ENCODE assay signal across 10 cellular contexts in the genomic region with DNA sequence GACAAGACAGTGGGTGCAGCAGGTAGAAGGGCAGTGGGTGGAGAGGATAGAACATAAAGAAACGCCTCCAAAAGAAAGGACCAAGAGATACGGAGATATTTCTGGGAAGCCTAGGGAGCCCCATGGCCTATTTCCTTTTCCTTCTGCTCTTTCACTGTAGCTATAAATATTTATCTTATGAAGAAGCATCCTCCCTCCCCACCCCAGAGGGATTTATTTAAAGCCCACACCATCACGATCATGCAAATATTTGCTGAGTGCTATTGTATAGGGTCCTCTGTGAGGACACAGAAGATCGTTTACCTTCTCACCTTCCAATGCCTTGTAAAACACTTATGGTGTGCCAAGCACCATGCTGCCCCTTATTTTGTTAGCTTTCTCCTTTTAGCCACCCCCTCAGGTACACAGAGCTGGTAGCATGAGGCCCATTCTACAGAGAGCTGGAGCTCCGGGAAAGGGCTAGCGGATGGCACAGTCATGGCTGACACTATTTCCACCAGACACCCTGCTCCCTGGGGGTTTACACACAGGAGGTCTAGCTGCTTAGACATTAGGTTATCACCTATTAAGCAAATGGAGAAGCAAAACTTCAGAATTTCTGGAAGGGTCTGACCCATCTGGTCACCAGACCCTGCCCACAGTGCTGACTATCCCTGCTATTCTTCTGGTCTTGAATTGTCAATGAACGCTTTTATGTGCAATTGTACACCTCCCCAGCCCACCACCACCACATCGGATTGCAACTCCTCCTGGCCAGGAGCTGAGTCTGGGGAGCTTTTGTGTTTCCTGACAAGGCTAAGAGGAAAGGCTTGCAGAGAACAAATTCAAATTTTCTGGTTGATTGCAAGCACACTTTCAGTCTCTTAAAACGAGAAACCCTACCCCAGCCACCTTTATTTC.
DNase-seq lines count a peak whose midpoint lies in the region; ATAC-seq, FAIRE-seq and TF ChIP-seq lines count a peak whose summit lies in the region.
"Had no signal": no experiment of that assay in that cellular context is flagged by ENCODE, and none has a peak within 500 bp of the region (broad histone marks: within the 10 kb centered on the region; RNA-seq: fewer than 3 reads in every experiment).

No MANE protein-coding gene starts in this region.

- H3K9me3 ChIP-seq in A549 = no peaks in the 10 kb centered on the region
- H3K9me3 ChIP-seq in breast epithelium = no peaks in the 10 kb centered on the region
- H3K9me3 ChIP-seq in neural progenitor cell (ENCODE audit: low read depth) = no peaks in the 10 kb centered on the region
- H3K9me3 ChIP-seq in ovary = no peaks in the 10 kb centered on the region
- no peaks in the 10 kb centered on the region for H3K9me3 ChIP-seq in CD4-positive, alpha-beta T cell (ENCODE audit: control insufficient read depth, low read length)

- ATAC-seq in A549 = peak; percentile 0; a peak in 1 of 6 replicates
- no peak for ATAC-seq in effector memory CD8-positive, alpha-beta T cell (replicated peaks)
- no peak for ATAC-seq in CD4-positive, alpha-beta T cell (ENCODE audit: poor library complexity)

- H3F3A ChIP-seq in neural progenitor cell (ENCODE audit: low read depth) = peaks cover 10% of the 10 kb centered on the region

- H3K4me2 ChIP-seq in A549 (peak overlapping the region; percentile 64), neural progenitor cell (peak overlapping the region; percentile 56)

- 60% methylated on average over 9 of the region's 9 CpGs for WGBS in A549 (ENCODE audit: missing lambda C conversion rate)
- WGBS in ovary, 3 donors = 52 to 58% (median 54%) methylated on average over 9 of the region's 9 CpGs

- intact Hi-C loops in breast epithelium (cut with DNase I; ENCODE audit: low total_unique reads) (no loop called here), ovary (cut with DNase I) (loop anchor here in 1 of 4 donors (5.0 kb wide), 1 partner anchor 90 kb away; the partner anchor contains the start of gene KLF7)
- intact Hi-C loops in CD4-positive, alpha-beta T cell (cut with DNase I, micrococcal nuclease) = loop anchor here in 1 of 2 experiments (2.0 kb wide), 1 partner anchor 213 kb away; no protein-coding TSS in a partner anchor

- CTCF ChIA-PET in A549 (lab: Yijun Ruan, JAX) = interaction anchor here (1.0 to 1.6 kb wide), 5 partner anchors 13 to 216 kb away, joined by 3 to 10 read pairs (median 3); no protein-coding TSS in a partner anchor
- CTCF ChIA-PET in CD4-positive, alpha-beta T cell (lab: Charles Lee) = no interaction called here

- peak overlapping the region; percentile 42 for H3K4me3 Mint-ChIP-seq in neural progenitor cell
- no peak overlapping the region for H3K4me3 Mint-ChIP-seq in effector memory CD8-positive, alpha-beta T cell
- H3K4me3 Mint-ChIP-seq in CD4-positive, alpha-beta T cell = no peak overlapping the region
- H3K4me3 Mint-ChIP-seq: activated B cell treated with CpG ODN at 0.5 μM for 24 hours had no signal

- no peak for TF ChIP-seq EP300 in A549 (IDR thresholded peaks at IDR 0.05)
- TF ChIP-seq EP300 in ovary (IDR thresholded peaks at IDR 0.05) = no peak

- H3K36me3 ChIP-seq in breast epithelium = no peaks in the 10 kb centered on the region
- H3K36me3 ChIP-seq in neural progenitor cell = no peaks in the 10 kb centered on the region
- H3K36me3 ChIP-seq in ovary = no peaks in the 10 kb centered on the region

- H3K27ac ChIP-seq in A549 = peak overlapping the region; percentile 89 to 96
- H3K27ac ChIP-seq in breast epithelium = peak overlapping the region; percentile 2 to 69
- peak overlapping the region; percentile 7 for H3K27ac ChIP-seq in neural progenitor cell
- no peak overlapping the region for H3K27ac ChIP-seq in ovary
- no peak overlapping the region for H3K27ac ChIP-seq in CD4-positive, alpha-beta T cell (ENCODE audit: low read depth, low read length)
- H3K27ac ChIP-seq: parathyroid adenoma had no signal

- peak overlapping the region; percentile 10; the same call in 1 of the 3 replicates for H3K4me3 ChIP-seq in A549
- no peak overlapping the region for H3K4me3 ChIP-seq in breast epithelium
- H3K4me3 ChIP-seq in neural progenitor cell = no peak overlapping the region
- H3K4me3 ChIP-seq in ovary = no peak overlapping the region

- no peak for TF ChIP-seq CTCF in A549 (IDR thresholded peaks at IDR 0.05)
- no peak for TF ChIP-seq CTCF in breast epithelium (IDR thresholded peaks at IDR 0.05)
- no peak for TF ChIP-seq CTCF in neural progenitor cell (IDR thresholded peaks at IDR 0.05)
- TF ChIP-seq CTCF in ovary (IDR thresholded peaks at IDR 0.05) = no peak
- TF ChIP-seq CTCF in CD4-positive, alpha-beta T cell (IDR thresholded peaks at IDR 0.05) = no peak

- H2AFZ ChIP-seq in neural progenitor cell (replicated peaks) = no peak overlapping the region
- H2AFZ ChIP-seq: parathyroid adenoma had no signal

- no peak for TF ChIP-seq RAD21 in A549 (conservative IDR thresholded peaks at IDR 0.05 in 1 of 2, IDR thresholded peaks at IDR 0.05 in 1 of 2)

- H3K36me3 Mint-ChIP-seq in neural progenitor cell = no peaks in the 10 kb centered on the region
- H3K36me3 Mint-ChIP-seq in effector memory CD8-positive, alpha-beta T cell (ENCODE audit: insufficient read depth) = no peaks in the 10 kb centered on the region
- no peaks in the 10 kb centered on the region for H3K36me3 Mint-ChIP-seq in CD4-positive, alpha-beta T cell (ENCODE audit: low read depth)

- DNase-seq in A549 (ENCODE audit: low read depth in 1 of 2, low spot score in 1 of 2) (no peak), NCI-H146 treated with DMSO at 0.1 percent for 48 hours (lab: John Stamatoyannopoulos, UW; ENCODE audit: unreplicated experiment) (peak; percentile 16), breast epithelium (ENCODE audit: low spot score in 2 of 2) (no peak), neural progenitor cell (ENCODE audit: low spot score) (peak; percentile 36), ovary (no peak)
- no peak for DNase-seq in effector memory CD8-positive, alpha-beta T cell
- DNase-seq in activated effector memory CD4-positive, alpha-beta T cell treated with anti-CD3 and anti-CD28 coated beads, Interleukin-2, amount 50 U/mL, for 16 hours = no peak
- no peak for DNase-seq in CD4-positive, alpha-beta T cell
- DNase-seq: activated B cell treated with CpG ODN at 0.5 μM for 24 hours had no signal

- H3K4me1 ChIP-seq in A549 = peaks cover 85% of the 10 kb centered on the region
- H3K4me1 ChIP-seq in breast epithelium = no peaks in the 10 kb centered on the region
- peaks cover 38% of the 10 kb centered on the region for H3K4me1 ChIP-seq in neural progenitor cell
- peaks cover 9% of the 10 kb centered on the region for H3K4me1 ChIP-seq in ovary (ENCODE audit: insufficient read depth)
- H3K4me1 ChIP-seq: parathyroid adenoma had no signal

- TF ChIP-seq POLR2A in A549 (IDR thresholded peaks at IDR 0.05; ENCODE audit: low read length) = no peak
- TF ChIP-seq POLR2A in breast epithelium (IDR thresholded peaks at IDR 0.05) = no peak
- no peak for TF ChIP-seq POLR2A in ovary (IDR thresholded peaks at IDR 0.05)

- no peak overlapping the region for H3K9ac ChIP-seq in neural progenitor cell
- H3K9ac ChIP-seq: parathyroid adenoma had no signal

- H3K27ac Mint-ChIP-seq in neural progenitor cell = peak overlapping the region; percentile 19
- no peak overlapping the region for H3K27ac Mint-ChIP-seq in effector memory CD8-positive, alpha-beta T cell
- H3K27ac Mint-ChIP-seq in CD4-positive, alpha-beta T cell = no peak overlapping the region
- H3K27ac Mint-ChIP-seq: activated B cell treated with CpG ODN at 0.5 μM for 24 hours had no signal

- H4K20me1 ChIP-seq in neural progenitor cell (ENCODE audit: low read depth) = no peaks in the 10 kb centered on the region

- POLR2A ChIA-PET in A549 (lab: Yijun Ruan, JAX) = interaction anchor here (0.7 to 5.0 kb wide), 8 partner anchors 12 to 216 kb away, joined by 3 to 111 read pairs (median 8); partner anchors contain the start of gene KLF7
- POLR2A ChIA-PET in CD4-positive, alpha-beta T cell (lab: Charles Lee) = no interaction called here

- no peaks in the 10 kb centered on the region for H3K27me3 ChIP-seq in breast epithelium
- no peaks in the 10 kb centered on the region for H3K27me3 ChIP-seq in neural progenitor cell
- H3K27me3 ChIP-seq in ovary = no peaks in the 10 kb centered on the region
- no peaks in the 10 kb centered on the region for H3K27me3 ChIP-seq in CD4-positive, alpha-beta T cell (ENCODE audit: control insufficient read depth, insufficient read depth, low read length)

- H3K27me3 Mint-ChIP-seq in neural progenitor cell (ENCODE audit: insufficient read depth, low read depth) = peaks cover 2% of the 10 kb centered on the region
- peaks cover 15 to 58% of the 10 kb centered on the region in 2 donors for H3K27me3 Mint-ChIP-seq in effector memory CD8-positive, alpha-beta T cell
- no peaks in the 10 kb centered on the region for H3K27me3 Mint-ChIP-seq in CD4-positive, alpha-beta T cell

- no peak for FAIRE-seq in A549 (lab: Jason Lieb, UNC)

- H3K9me3 Mint-ChIP-seq in neural progenitor cell = no peaks in the 10 kb centered on the region
- H3K9me3 Mint-ChIP-seq in effector memory CD8-positive, alpha-beta T cell = no peaks in the 10 kb centered on the region
- no peaks in the 10 kb centered on the region for H3K9me3 Mint-ChIP-seq in CD4-positive, alpha-beta T cell
- H3K9me3 Mint-ChIP-seq: activated B cell treated with CpG ODN at 0.5 μM for 24 hours had no signal

- peaks cover 72% of the 10 kb centered on the region for H3K4me1 Mint-ChIP-seq in neural progenitor cell
- H3K4me1 Mint-ChIP-seq in effector memory CD8-positive, alpha-beta T cell (ENCODE audit: low read depth in 2 of 2) = no peaks in the 10 kb centered on the region
- H3K4me1 Mint-ChIP-seq in CD4-positive, alpha-beta T cell (ENCODE audit: low read depth) = no peaks in the 10 kb centered on the region

- H3K79me2 ChIP-seq in neural progenitor cell (ENCODE audit: low read depth) = no peaks in the 10 kb centered on the region
- H3K79me2 ChIP-seq: parathyroid adenoma had no signal

TF ChIP-seq in A549, 52 proteins besides CTCF, POLR2A, EP300 and RAD21:
- TF ChIP-seq HES2 (IDR thresholded peaks at IDR 0.05) = no peak
- TF ChIP-seq EHMT2 (IDR thresholded peaks at IDR 0.05; ENCODE audit: low read depth) = no peak

Comparison
In these comparisons a context has a peak if more than half of its experiments do, and no peak if none do; other contexts are left out.
1. ATAC-seq: peak in A549 (2 of 2); none in effector memory CD8-positive, alpha-beta T cell (single experiment) and CD4-positive, alpha-beta T cell (single experiment).
2. DNase-seq: peak in NCI-H146 treated with DMSO at 0.1 percent for 48 hours (single experiment) and neural progenitor cell (single experiment); none in A549 (0 of 2), breast epithelium (0 of 2), ovary (0 of 5), effector memory CD8-positive, alpha-beta T cell (0 of 3), activated effector memory CD4-positive, alpha-beta T cell treated with anti-CD3 and anti-CD28 coated beads, Interleukin-2, amount 50 U/mL, for 16 hours (single experiment) and CD4-positive, alpha-beta T cell (0 of 10).
3. H3K27ac ChIP-seq: peak in A549 (2 of 2), breast epithelium (2 of 2) and neural progenitor cell (single experiment); none in ovary (0 of 2) and CD4-positive, alpha-beta T cell (single experiment).